Comparison of ENCODE assay signal across 10 cellular contexts in genomic region chr9:85523202-85523601, GRCh38.
DNase-seq lines count a peak whose midpoint lies in the region; TF ChIP-seq lines count a peak whose summit lies in the region.
"Had no signal": no experiment of that assay in that cellular context is flagged by ENCODE, and none has a peak within 500 bp of the region (broad histone marks: within the 10 kb centered on the region; RNA-seq: fewer than 3 reads in every experiment).

No MANE protein-coding gene starts in this region.

- H3K9me3 Mint-ChIP-seq in endodermal cell (peaks cover 3% of the 10 kb centered on the region), neural progenitor cell (peaks cover 5% of the 10 kb centered on the region)

- H3K36me3 ChIP-seq in ES-I3 (ENCODE audit: insufficient read depth, low read length) (no peaks in the 10 kb centered on the region), HUES64 (ENCODE audit: insufficient read depth, low read length) (no peaks in the 10 kb centered on the region), endodermal cell (ENCODE audit: control insufficient read depth, insufficient read depth, low read length) (no peaks in the 10 kb centered on the region), neural progenitor cell (no peaks in the 10 kb centered on the region)

- no peak overlapping the region for H3K27ac Mint-ChIP-seq in endodermal cell
- H3K27ac Mint-ChIP-seq in neural progenitor cell = no peak overlapping the region

- H3K27me3 Mint-ChIP-seq in endodermal cell (ENCODE audit: insufficient read depth) (peaks cover 55% of the 10 kb centered on the region), neural progenitor cell (ENCODE audit: insufficient read depth, low read depth) (peaks cover 11% of the 10 kb centered on the region)

- H3K36me3 Mint-ChIP-seq in endodermal cell (ENCODE audit: low read depth) (no peaks in the 10 kb centered on the region), neural progenitor cell (peaks cover 2% of the 10 kb centered on the region)

- H3F3A ChIP-seq in neural progenitor cell (ENCODE audit: low read depth) = no peaks in the 10 kb centered on the region

- H3K4me1 ChIP-seq in ES-I3 (ENCODE audit: insufficient read depth, low read length) = no peaks in the 10 kb centered on the region
- no peaks in the 10 kb centered on the region for H3K4me1 ChIP-seq in HUES64 (ENCODE audit: insufficient read depth, low read length)
- no peaks in the 10 kb centered on the region for H3K4me1 ChIP-seq in endodermal cell (ENCODE audit: control insufficient read depth, insufficient read depth, low read length)
- peaks cover 3% of the 10 kb centered on the region for H3K4me1 ChIP-seq in neural progenitor cell

- H3K4me2 ChIP-seq in neural progenitor cell = peak overlapping the region; percentile 77

- H3K9me3 ChIP-seq in ES-I3 (ENCODE audit: control insufficient read depth, insufficient read depth, low read length) (no peaks in the 10 kb centered on the region), HUES64 (ENCODE audit: insufficient read depth, low read depth, low read length) (no peaks in the 10 kb centered on the region), endodermal cell (ENCODE audit: control insufficient read depth, low read length) (peaks cover 8% of the 10 kb centered on the region), neural progenitor cell (ENCODE audit: low read depth) (no peaks in the 10 kb centered on the region)

- no peaks in the 10 kb centered on the region for H3K79me2 ChIP-seq in neural progenitor cell (ENCODE audit: low read depth)

- H4K20me1 ChIP-seq in neural progenitor cell (ENCODE audit: low read depth) = no peaks in the 10 kb centered on the region

- peaks cover 13% of the 10 kb centered on the region for H3K4me1 Mint-ChIP-seq in endodermal cell
- peaks cover 11% of the 10 kb centered on the region for H3K4me1 Mint-ChIP-seq in neural progenitor cell

- peak overlapping the region; percentile 64; the same call in 1 of the 2 replicates for H3K9ac ChIP-seq in ES-I3 (ENCODE audit: low read depth, low read length)
- no peak overlapping the region for H3K9ac ChIP-seq in HUES64 (ENCODE audit: low read depth, low read length)
- H3K9ac ChIP-seq in endodermal cell (ENCODE audit: extremely low read depth, low read length, poor library complexity, severe bottlenecking) = no peak overlapping the region
- no peak overlapping the region for H3K9ac ChIP-seq in neural progenitor cell

- DNase-seq in endodermal cell (no peak), neural progenitor cell (ENCODE audit: low spot score) (no peak), kidney glomerular epithelial cell (lab: John Stamatoyannopoulos, UW) (no peak), germinal center (ENCODE audit: low spot score) (no peak), NCI-H510A (lab: John Stamatoyannopoulos, UW) (no peak), SIG-M5 treated with dmso at 0.1 percent for 504 hours (lab: John Stamatoyannopoulos, UW; ENCODE audit: unreplicated experiment) (no peak)
- DNase-seq: activated CD4-positive, alpha-beta T cell treated with anti-CD3 and anti-CD28 coated beads for 4 hours; small intestine had no signal

- peak overlapping the region; percentile 73 for H3K4me3 Mint-ChIP-seq in endodermal cell
- peak overlapping the region; percentile 79 for H3K4me3 Mint-ChIP-seq in neural progenitor cell

- 71% methylated on average over 9 of the region's 9 CpGs for WGBS in HUES64
- WGBS in endodermal cell (ENCODE audit: insufficient coverage in 1 of 2, insufficient read length in 1 of 2), 2 experiments = 80 to 85% methylated on average over 7 to 9 of the region's 9 CpGs

- H3K27me3 ChIP-seq in HUES64 (ENCODE audit: insufficient read depth, low read length) = peaks cover 39% of the 10 kb centered on the region
- H3K27me3 ChIP-seq in endodermal cell (ENCODE audit: control insufficient read depth, insufficient read depth, low read length, poor library complexity, severe bottlenecking) = peaks cover 22% of the 10 kb centered on the region
- H3K27me3 ChIP-seq in neural progenitor cell = peaks cover 42% of the 10 kb centered on the region

- peak overlapping the region; percentile 94 for H2AFZ ChIP-seq in neural progenitor cell (replicated peaks)

- H3K27ac ChIP-seq in HUES64 (ENCODE audit: low read depth, low read length) (no peak overlapping the region), endodermal cell (ENCODE audit: low read depth, low read length) (no peak overlapping the region), neural progenitor cell (no peak overlapping the region)

- TF ChIP-seq CTCF in endodermal cell (conservative IDR thresholded peaks at IDR 0.05) = no peak
- TF ChIP-seq CTCF in neural progenitor cell (IDR thresholded peaks at IDR 0.05) = no peak

- H3K4me3 ChIP-seq in HUES64 (ENCODE audit: low read length) = peak overlapping the region; percentile 62
- H3K4me3 ChIP-seq in endodermal cell (ENCODE audit: low read length) = peak overlapping the region; percentile 78
- peak overlapping the region; percentile 54 for H3K4me3 ChIP-seq in neural progenitor cell
